ENCODE assay signal across 1 cellular context in genomic region chr9:34458013-34458966, GRCh38.
A peak's percentile ranks its signal among the peaks of the same experiment; 100 is the strongest.
TF ChIP-seq lines count a peak whose summit lies in the region.

TSS of gene DNAI1 (plus strand) at chr9:34458805. CDS start at chr9:34459006, 201 bp downstream.
TSS of gene FAM219A (minus strand) at chr9:34458570. CDS start at chr9:34458263, 307 bp downstream.

TF ChIP-seq in HepG2, 621 proteins besides CTCF, POLR2A, EP300 and RAD21 (continued from another document and continues in another):
- TF ChIP-seq, protein P1, sequence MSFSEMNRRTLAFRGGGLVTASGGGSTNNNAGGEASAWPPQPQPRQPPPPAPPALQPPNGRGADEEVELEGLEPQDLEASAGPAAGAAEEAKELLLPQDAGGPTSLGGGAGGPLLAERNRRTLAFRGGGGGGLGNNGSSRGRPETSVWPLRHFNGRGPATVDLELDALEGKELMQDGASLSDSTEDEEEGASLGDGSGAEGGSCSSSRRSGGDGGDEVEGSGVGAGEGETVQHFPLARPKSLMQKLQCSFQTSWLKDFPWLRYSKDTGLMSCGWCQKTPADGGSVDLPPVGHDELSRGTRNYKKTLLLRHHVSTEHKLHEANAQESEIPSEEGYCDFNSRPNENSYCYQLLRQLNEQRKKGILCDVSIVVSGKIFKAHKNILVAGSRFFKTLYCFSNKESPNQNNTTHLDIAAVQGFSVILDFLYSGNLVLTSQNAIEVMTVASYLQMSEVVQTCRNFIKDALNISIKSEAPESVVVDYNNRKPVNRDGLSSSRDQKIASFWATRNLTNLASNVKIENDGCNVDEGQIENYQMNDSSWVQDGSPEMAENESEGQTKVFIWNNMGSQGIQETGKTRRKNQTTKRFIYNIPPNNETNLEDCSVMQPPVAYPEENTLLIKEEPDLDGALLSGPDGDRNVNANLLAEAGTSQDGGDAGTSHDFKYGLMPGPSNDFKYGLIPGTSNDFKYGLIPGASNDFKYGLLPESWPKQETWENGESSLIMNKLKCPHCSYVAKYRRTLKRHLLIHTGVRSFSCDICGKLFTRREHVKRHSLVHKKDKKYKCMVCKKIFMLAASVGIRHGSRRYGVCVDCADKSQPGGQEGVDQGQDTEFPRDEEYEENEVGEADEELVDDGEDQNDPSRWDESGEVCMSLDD (CRISPR knock-in tag; IDR thresholded peaks at IDR 0.05; ENCODE audit: borderline replicate concordance): no peak
- TF ChIP-seq PLRG1 (conservative IDR thresholded peaks at IDR 0.05) (no peak), ZNF670 (CRISPR knock-in tag; IDR thresholded peaks at IDR 0.05; ENCODE audit: borderline replicate concordance) (no peak), MED13 (CRISPR knock-in tag; IDR thresholded peaks at IDR 0.05) (no peak), ZBTB3 (CRISPR knock-in tag; IDR thresholded peaks at IDR 0.05; ENCODE audit: borderline replicate concordance, low read depth) (no peak), AFF4 (CRISPR knock-in tag; IDR thresholded peaks at IDR 0.05) (no peak), FOSL2 (CRISPR knock-in tag; IDR thresholded peaks at IDR 0.05) (peak; percentile 50), PHF5A (CRISPR knock-in tag; IDR thresholded peaks at IDR 0.05; ENCODE audit: low read depth, unreplicated experiment) (no peak), ZFYVE20 (CRISPR knock-in tag; IDR thresholded peaks at IDR 0.05; ENCODE audit: borderline replicate concordance, low read depth) (no peak), KLF16 (CRISPR knock-in tag; IDR thresholded peaks at IDR 0.05) (peak in 1 of 2 experiments; percentile 58; a peak in 1 of 4 replicates), TFE3 (CRISPR knock-in tag; IDR thresholded peaks at IDR 0.05) (no peak), LCORL (IDR thresholded peaks at IDR 0.05) (no peak), LCORL (CRISPR knock-in tag; IDR thresholded peaks at IDR 0.05) (0 out of 2 replicates have a peak, but pooled peaks have one; percentile 34), ZNF652 (CRISPR knock-in tag; IDR thresholded peaks at IDR 0.05; ENCODE audit: borderline replicate concordance, low read depth) (no peak), ETV6 (CRISPR knock-in tag; conservative IDR thresholded peaks at IDR 0.05) (no peak), TFAP4 (IDR thresholded peaks at IDR 0.05; ENCODE audit: borderline replicate concordance, low read depth) (peak; percentile 94), HES4 (CRISPR knock-in tag; IDR thresholded peaks at IDR 0.05; ENCODE audit: borderline replicate concordance) (no peak), ZFX (CRISPR knock-in tag; IDR thresholded peaks at IDR 0.05; ENCODE audit: low read depth) (peak; percentile 76), MTA3 (CRISPR knock-in tag; IDR thresholded peaks at IDR 0.05) (no peak), SRY (CRISPR knock-in tag; IDR thresholded peaks at IDR 0.05) (no peak), ZMAT3 (CRISPR knock-in tag; conservative IDR thresholded peaks at IDR 0.05) (no peak), ZKSCAN8 (CRISPR knock-in tag; IDR thresholded peaks at IDR 0.05; ENCODE audit: borderline replicate concordance) (no peak), ATRX (CRISPR knock-in tag; IDR thresholded peaks at IDR 0.05; ENCODE audit: borderline replicate concordance) (no peak), ZNF891 (CRISPR knock-in tag; IDR thresholded peaks at IDR 0.05) (no peak), PRDM4 (CRISPR knock-in tag; IDR thresholded peaks at IDR 0.05; ENCODE audit: borderline replicate concordance) (no peak), HNF4A (CRISPR knock-in tag; IDR thresholded peaks at IDR 0.05) (no peak), ZZZ3 (CRISPR knock-in tag; IDR thresholded peaks at IDR 0.05; ENCODE audit: borderline replicate concordance) (no peak), IKZF4 (CRISPR knock-in tag; IDR thresholded peaks at IDR 0.05; ENCODE audit: borderline replicate concordance, low read depth, not compliant biosample characterization) (no peak), ZNF781 (CRISPR knock-in tag; IDR thresholded peaks at IDR 0.05; ENCODE audit: borderline replicate concordance, not compliant biosample characterization) (no peak), SIN3A (IDR thresholded peaks at IDR 0.05; ENCODE audit: borderline replicate concordance, low read depth, low read length) (peak; percentile 94; the same call in 1 of the 2 replicates), ZNF230 (CRISPR knock-in tag; IDR thresholded peaks at IDR 0.05) (no peak), ARID3A (IDR thresholded peaks at IDR 0.05; ENCODE audit: low read depth, low read length) (no peak), FOXP4 (CRISPR knock-in tag; IDR thresholded peaks at IDR 0.05) (no peak), NFIC (IDR thresholded peaks at IDR 0.05; ENCODE audit: low read length) (no peak)
- TF ChIP-seq, protein P2, sequence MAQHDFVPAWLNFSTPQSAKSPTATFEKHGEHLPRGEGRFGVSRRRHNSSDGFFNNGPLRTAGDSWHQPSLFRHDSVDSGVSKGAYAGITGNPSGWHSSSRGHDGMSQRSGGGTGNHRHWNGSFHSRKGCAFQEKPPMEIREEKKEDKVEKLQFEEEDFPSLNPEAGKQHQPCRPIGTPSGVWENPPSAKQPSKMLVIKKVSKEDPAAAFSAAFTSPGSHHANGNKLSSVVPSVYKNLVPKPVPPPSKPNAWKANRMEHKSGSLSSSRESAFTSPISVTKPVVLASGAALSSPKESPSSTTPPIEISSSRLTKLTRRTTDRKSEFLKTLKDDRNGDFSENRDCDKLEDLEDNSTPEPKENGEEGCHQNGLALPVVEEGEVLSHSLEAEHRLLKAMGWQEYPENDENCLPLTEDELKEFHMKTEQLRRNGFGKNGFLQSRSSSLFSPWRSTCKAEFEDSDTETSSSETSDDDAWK (CRISPR knock-in tag; IDR thresholded peaks at IDR 0.05): no peak
- TF ChIP-seq, protein P3, sequence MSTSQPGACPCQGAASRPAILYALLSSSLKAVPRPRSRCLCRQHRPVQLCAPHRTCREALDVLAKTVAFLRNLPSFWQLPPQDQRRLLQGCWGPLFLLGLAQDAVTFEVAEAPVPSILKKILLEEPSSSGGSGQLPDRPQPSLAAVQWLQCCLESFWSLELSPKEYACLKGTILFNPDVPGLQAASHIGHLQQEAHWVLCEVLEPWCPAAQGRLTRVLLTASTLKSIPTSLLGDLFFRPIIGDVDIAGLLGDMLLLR (CRISPR knock-in tag; IDR thresholded peaks at IDR 0.05): no peak
